In genomic region chr1:226599636-226600238, GRCh38 we compare ENCODE assay signal across 24 cellular contexts. TPM values are rescaled to one million over a fixed set of nuclear protein-coding genes. Genes with fewer than 3 reads are reported as not detected.
DNase-seq lines count a peak whose midpoint lies in the region; ATAC-seq, FAIRE-seq and TF ChIP-seq lines count a peak whose summit lies in the region.
"Had no signal": no experiment of that assay in that cellular context is flagged by ENCODE, and none has a peak within 500 bp of the region (broad histone marks: within the 10 kb centered on the region; RNA-seq: fewer than 3 reads in every experiment).

No MANE protein-coding gene starts in this region.

- no peaks in the 10 kb centered on the region for H3K27me3 Mint-ChIP-seq in neural crest cell (ENCODE audit: low read depth)
- H3K27me3 Mint-ChIP-seq: CD4-positive, alpha-beta T cell had no signal

- H3K4me1 Mint-ChIP-seq in neural crest cell: peaks cover 39% of the 10 kb centered on the region

- no peak for TF ChIP-seq EP300 in K562 (IDR thresholded peaks at IDR 0.05; ENCODE audit: low read length)

- no peak overlapping the region for H3K4me3 ChIP-seq in K562
- H3K4me3 ChIP-seq: A549, GM23338 had no signal

- no peaks in the 10 kb centered on the region for H3K79me2 ChIP-seq in K562 (ENCODE audit: control insufficient read depth, insufficient read depth, low read length)

- POLR2A ChIA-PET in K562 (lab: Yijun Ruan, JAX): interaction anchor here (0.7 kb wide), 1 partner anchor 10 kb away, joined by 3 read pairs; no protein-coding TSS in a partner anchor

- no peak for TF ChIP-seq POLR2A in K562 (conservative IDR thresholded peaks at IDR 0.05)

- no peaks in the 10 kb centered on the region for H3K9me1 ChIP-seq in K562 (ENCODE audit: control insufficient read depth, insufficient read depth, low read length)

- peak overlapping the region; percentile 51 for H3K27ac Mint-ChIP-seq in neural crest cell (ENCODE audit: unreplicated experiment)
- H3K27ac Mint-ChIP-seq: CD4-positive, alpha-beta T cell; GM23338; HFFc6 had no signal

- peaks cover 52 to 88% of the 10 kb centered on the region in 2 experiments for H3K27me3 ChIP-seq in K562 (ENCODE audit: control insufficient read depth in 2 of 2, insufficient read depth in 2 of 2, low read length in 2 of 2)

- H3K9me3 Mint-ChIP-seq in neural crest cell: no peaks in the 10 kb centered on the region
- H3K9me3 Mint-ChIP-seq: CD4-positive, alpha-beta T cell had no signal

- no peaks in the 10 kb centered on the region for H3K9me3 ChIP-seq in K562 (replicated peaks; ENCODE audit: control insufficient read depth, insufficient read depth, low read depth, low read length)

- no peak overlapping the region for H3K4me2 ChIP-seq in K562 (ENCODE audit: insufficient read depth, low read length)
- H3K4me2 ChIP-seq: A549, GM23338 had no signal

- no peaks in the 10 kb centered on the region for H4K20me1 ChIP-seq in K562 (replicated peaks; ENCODE audit: control insufficient read depth, insufficient read depth, low read length)

- H3K36me3 ChIP-seq in K562 (ENCODE audit: control insufficient read depth, insufficient read depth, low read length): no peaks in the 10 kb centered on the region

- no peak overlapping the region for H3K9ac ChIP-seq in K562 (ENCODE audit: insufficient read depth in 1 of 2, low read depth in 2 of 2, low read length in 2 of 2)

- H3K4me3 Mint-ChIP-seq in neural crest cell: no peak overlapping the region
- H3K4me3 Mint-ChIP-seq: CD4-positive, alpha-beta T cell; GM23338; HFFc6 had no signal

- peaks cover 0 to 8% of the 10 kb centered on the region in 2 experiments; a peak in 1 of 5 replicates for H3K4me1 ChIP-seq in K562 (replicated peaks in 1 of 2; ENCODE audit: control insufficient read depth in 2 of 2, insufficient read depth in 2 of 2, low read length in 2 of 2)
- H3K4me1 ChIP-seq: A549 had no signal

- DNase-seq in activated effector memory CD4-positive, alpha-beta T cell treated with anti-CD3 and anti-CD28 coated beads, Interleukin-2, amount 50 U/mL, for 16 hours: peak; percentile 25
- no peak for DNase-seq in activated effector memory CD4-positive, alpha-beta T cell treated with Interleukin-2 at 50 U/mL for 16 hours
- DNase-seq in K562 (ENCODE audit: extremely low read depth in 1 of 4, low spot score in 3 of 4) (no peak), neural crest cell (ENCODE audit: low read depth, low spot score) (no peak), NCI-H2029 treated with DMSO at 0.1 percent for 48 hours (lab: John Stamatoyannopoulos, UW) (no peak), NCI-H1694 treated with DMSO at 0.1 percent for 48 hours (lab: John Stamatoyannopoulos, UW) (no peak)
- DNase-seq: AML-193; Caco-2; CD4-positive, alpha-beta T cell; HCEC 1CT; HFFc6 had no signal

- no peak overlapping the region for H3K27ac ChIP-seq in K562 (ENCODE audit: extremely low read depth, low read depth, low read length)
- H3K27ac ChIP-seq: 22Rv1, A549, C4-2B, HL-60 had no signal

- ATAC-seq in K562: no peak
- ATAC-seq in GM19455 (IDR thresholded peaks at IDR 0.05; ENCODE audit: unreplicated experiment): no peak
- ATAC-seq: A549, GM23338 had no signal

- in situ Hi-C loops in K562 (cut with MboI): no loop called here

- H2AFZ ChIP-seq in K562 (ENCODE audit: low read depth, low read length): no peak overlapping the region
- H2AFZ ChIP-seq: GM23338 had no signal

- no peaks in the 10 kb centered on the region for H3K36me3 Mint-ChIP-seq in neural crest cell (ENCODE audit: low read depth)

- CTCF ChIA-PET in K562 (lab: Yijun Ruan, JAX; ENCODE audit: low intra/inter-chr PET ratio): interaction anchor here (0.6 kb wide), 1 partner anchor 17 kb away, joined by 3 read pairs; no protein-coding TSS in a partner anchor

- FAIRE-seq in K562 (lab: Jason Lieb, UNC): no peak
- FAIRE-seq: A549, D721Med, G401.6, GM12892, GM18507, H54 had no signal

- no TSS peak for BruUV-seq in K562 (replicated peaks; lab: Mats Ljungman, UMichigan)

- intact Hi-C loops in K562 (cut with micrococcal nuclease): loop anchor here (10.0 kb wide), 1 partner anchor 475 kb away; no protein-coding TSS in a partner anchor

- TF ChIP-seq CTCF in K562 (IDR thresholded peaks at IDR 0.05 in 2 of 3, conservative IDR thresholded peaks at IDR 0.05 in 1 of 3; ENCODE audit: insufficient read depth in 2 of 3, low read depth in 1 of 3, low read length in 3 of 3): no peak
- TF ChIP-seq CTCF in neural crest cell (conservative IDR thresholded peaks at IDR 0.05): no peak

- no peak for TF ChIP-seq RAD21 in K562 (CRISPR knock-in tag; conservative IDR thresholded peaks at IDR 0.05 in 1 of 2, IDR thresholded peaks at IDR 0.05 in 1 of 2)

TF ChIP-seq in K562, 482 proteins besides CTCF, POLR2A, EP300 and RAD21:
- TF ChIP-seq ZNF23 (CRISPR knock-in tag; IDR thresholded peaks at IDR 0.05) (peak; percentile 91), PHF8 (IDR thresholded peaks at IDR 0.05; ENCODE audit: borderline replicate concordance, low read length) (no peak), TSHZ1 (CRISPR knock-in tag; IDR thresholded peaks at IDR 0.05) (no peak), TAF1 (IDR thresholded peaks at IDR 0.05; ENCODE audit: control insufficient read depth, extremely low read depth, insufficient read depth, low read length, severe bottlenecking) (no peak), RFX5 (IDR thresholded peaks at IDR 0.05; ENCODE audit: low read depth, low read length) (no peak), MTF1 (CRISPR knock-in tag; IDR thresholded peaks at IDR 0.05; ENCODE audit: borderline replicate concordance) (no peak), U2AF2 (optimal IDR thresholded peaks at IDR 0.05; ENCODE audit: low read depth, low read length) (no peak), ZBTB17 (CRISPR knock-in tag; IDR thresholded peaks at IDR 0.05) (peak; percentile 90), MXI1 (IDR thresholded peaks at IDR 0.05; ENCODE audit: low read depth, low read length) (no peak), SNRNP70 (optimal IDR thresholded peaks at IDR 0.05; ENCODE audit: low read depth, low read length) (no peak)

RNA-seq across cellular contexts. Expression of gene STUM, which starts 51.2 kb away (rescaled TPM):
- total RNA-seq in K562 (2011; cell fraction: chromatin; rRNA removed; ENCODE audit: low replicate concordance): not detected in 2 replicates
- total RNA-seq in K562 (2011; cell fraction: nucleolus; rRNA removed): not detected in 2 replicates
- total RNA-seq in K562 (2011; cell fraction: nucleoplasm; rRNA removed): not detected in 2 replicates
- total RNA-seq in K562 (2014; rRNA removed) (not detected in 2 replicates), K562 (2014; rRNA removed; fragmentation: Illumina TruSeq; extraction: Trizol) (not detected in 2 replicates), K562 (2015; rRNA removed; fragmentation: Illumina TruSeq; extraction: Trizol) (not detected in 2 replicates), K562 (2021) (not detected in 2 replicates), neural crest cell (0.86 and 1.1 TPM in 2 replicates)
- polyA plus RNA-seq in K562 (2011; rRNA removed) (not detected in 2 replicates), K562 (2014; fragmentation: Illumina TruSeq; extraction: Trizol) (not detected in 2 replicates), K562 (2014; fragmentation: Nextera tagmentation; extraction: Ambion mirVana) (not detected), K562 (2014; rRNA removed) (not detected in 2 replicates)
- polyA plus RNA-seq in K562 (2011; cell fraction: cytosol; rRNA removed): not detected in 2 replicates
- not detected in 2 replicates for polyA plus RNA-seq in K562 (2011; cell fraction: nucleus; rRNA removed)
- polyA plus RNA-seq in K562 (2012): not detected in 2 replicates
- polyA minus RNA-seq in K562 (2011; rRNA and poly(A)+ RNA removed): not detected in 2 replicates
- polyA minus RNA-seq in K562 (2011; cell fraction: cytosol; rRNA and poly(A)+ RNA removed): not detected in 2 replicates
- not detected in 2 replicates for polyA minus RNA-seq in K562 (2011; cell fraction: nucleus; rRNA and poly(A)+ RNA removed)
- total RNA-seq: CD4-positive, alpha-beta T cell; HFFc6; HT1080 had no signal
- polyA plus RNA-seq: A549, BJ had no signal
